Comparison of ENCODE assay signal across 13 cellular contexts in genomic region chr16:89020068-89020924, GRCh38. TPM values are rescaled to one million over a fixed set of nuclear protein-coding genes. Genes with fewer than 3 reads are reported as not detected.
DNase-seq lines count a peak whose midpoint lies in the region; ATAC-seq and TF ChIP-seq lines count a peak whose summit lies in the region.
"Had no signal": no experiment of that assay in that cellular context is flagged by ENCODE, and none has a peak within 500 bp of the region (broad histone marks: within the 10 kb centered on the region; RNA-seq: fewer than 3 reads in every experiment).

No MANE protein-coding gene starts in this region.

- H3K27me3 ChIP-seq in neural progenitor cell, result no peaks in the 10 kb centered on the region
- H3K27me3 ChIP-seq: SJCRH30 had no signal

- peaks cover 25% of the 10 kb centered on the region for H3K4me1 Mint-ChIP-seq in activated T-helper 1 cell treated with anti-CD3 and anti-CD28 coated beads, Interleukin-12 subunit alpha, Interleukin-12 subunit beta, Interleukin-2, Interleukin-4 antibody, amounts not matched to agents 30 ng/mL and 10 ng/mL and 1 ng/mL, durations not matched to agents 14 hours and 24 hours and 36 hours (ENCODE audit: low read depth)
- H3K4me1 Mint-ChIP-seq in stimulated activated memory B cell treated with anti-CD40 and anti-IgM and Interleukin-4, amounts not matched to agents 10 μg/mL and 1 μg/mL and 100 μg/mL, for 72 hours, result no peaks in the 10 kb centered on the region
- peaks cover 14% of the 10 kb centered on the region for H3K4me1 Mint-ChIP-seq in neural progenitor cell
- H3K4me1 Mint-ChIP-seq: neural crest cell had no signal

- H3K4me2 ChIP-seq in neural progenitor cell, result no peak overlapping the region

- no peaks in the 10 kb centered on the region for H3K4me1 ChIP-seq in neural progenitor cell
- H3K4me1 ChIP-seq: breast epithelium, SJCRH30 had no signal

- no peaks in the 10 kb centered on the region for H4K20me1 ChIP-seq in neural progenitor cell (ENCODE audit: low read depth)

- H3K9ac ChIP-seq in neural progenitor cell, result no peak overlapping the region

- no peak overlapping the region for H2AFZ ChIP-seq in neural progenitor cell (replicated peaks)

- H3K36me3 ChIP-seq in neural progenitor cell, result no peaks in the 10 kb centered on the region
- H3K36me3 ChIP-seq: breast epithelium, SJCRH30 had no signal

- no peaks in the 10 kb centered on the region for H3K79me2 ChIP-seq in neural progenitor cell (ENCODE audit: low read depth)

- intact Hi-C loops in activated T-helper 1 cell treated with anti-CD3 and anti-CD28 coated beads, Interleukin-12 subunit alpha, Interleukin-12 subunit beta, Interleukin-2, Interleukin-4 antibody, amounts not matched to agents 30 ng/mL and 10 ng/mL and 1 ng/mL, durations not matched to agents 14 hours and 24 hours and 36 hours (cut with micrococcal nuclease), result loop anchor here (1.0 to 10.0 kb wide), 3 partner anchors 77 to 195 kb away; partner anchors contain the start of gene ZNF778

- H3K4me3 ChIP-seq in Jurkat, Clone E6-1 (ENCODE audit: low read length), result no peak overlapping the region
- H3K4me3 ChIP-seq in neural progenitor cell, result no peak overlapping the region
- H3K4me3 ChIP-seq: breast epithelium, SJCRH30 had no signal

- peaks cover 0 to 15% of the 10 kb centered on the region in 2 donors for H3K9me3 Mint-ChIP-seq in activated naive CD4-positive, alpha-beta T cell treated with anti-CD3 and anti-CD28 coated beads, Interleukin-2, amount 50 U/mL, for 72 hours
- peaks cover 17% of the 10 kb centered on the region for H3K9me3 Mint-ChIP-seq in activated T-helper 1 cell treated with anti-CD3 and anti-CD28 coated beads, Interleukin-12 subunit alpha, Interleukin-12 subunit beta, Interleukin-2, Interleukin-4 antibody, amounts not matched to agents 30 ng/mL and 10 ng/mL and 1 ng/mL, durations not matched to agents 14 hours and 24 hours and 36 hours
- H3K9me3 Mint-ChIP-seq in stimulated activated memory B cell treated with anti-CD40 and anti-IgM and Interleukin-4, amounts not matched to agents 10 μg/mL and 1 μg/mL and 100 μg/mL, for 72 hours, result no peaks in the 10 kb centered on the region
- no peaks in the 10 kb centered on the region for H3K9me3 Mint-ChIP-seq in neural progenitor cell
- H3K9me3 Mint-ChIP-seq: neural crest cell had no signal

- peak; percentile 97 to 100 for ATAC-seq in activated naive CD4-positive, alpha-beta T cell treated with anti-CD3 and anti-CD28 coated beads, Interleukin-2, amount 50 U/mL, for 72 hours
- peak; percentile 42 for ATAC-seq in stimulated activated memory B cell treated with anti-CD40 and anti-IgM and Interleukin-4, amounts not matched to agents 10 μg/mL and 1 μg/mL and 100 μg/mL, for 72 hours
- no peak for ATAC-seq in esophagus mucosa

- no peaks in the 10 kb centered on the region for H3K9me3 ChIP-seq in neural progenitor cell (ENCODE audit: low read depth)
- H3K9me3 ChIP-seq: SJCRH30 had no signal

- peak overlapping the region in 1 of 2 donors; percentile 43 for H3K27ac Mint-ChIP-seq in activated naive CD4-positive, alpha-beta T cell treated with anti-CD3 and anti-CD28 coated beads, Interleukin-2, amount 50 U/mL, for 72 hours
- H3K27ac Mint-ChIP-seq in activated T-helper 1 cell treated with anti-CD3 and anti-CD28 coated beads, Interleukin-12 subunit alpha, Interleukin-12 subunit beta, Interleukin-2, Interleukin-4 antibody, amounts not matched to agents 30 ng/mL and 10 ng/mL and 1 ng/mL, durations not matched to agents 14 hours and 24 hours and 36 hours, result peak overlapping the region; percentile 55
- H3K27ac Mint-ChIP-seq in stimulated activated memory B cell treated with anti-CD40 and anti-IgM and Interleukin-4, amounts not matched to agents 10 μg/mL and 1 μg/mL and 100 μg/mL, for 72 hours, result no peak overlapping the region
- no peak overlapping the region for H3K27ac Mint-ChIP-seq in neural progenitor cell

- no peaks in the 10 kb centered on the region for H3K27me3 Mint-ChIP-seq in activated T-helper 1 cell treated with anti-CD3 and anti-CD28 coated beads, Interleukin-12 subunit alpha, Interleukin-12 subunit beta, Interleukin-2, Interleukin-4 antibody, amounts not matched to agents 30 ng/mL and 10 ng/mL and 1 ng/mL, durations not matched to agents 14 hours and 24 hours and 36 hours (ENCODE audit: insufficient read depth)
- H3K27me3 Mint-ChIP-seq in stimulated activated memory B cell treated with anti-CD40 and anti-IgM and Interleukin-4, amounts not matched to agents 10 μg/mL and 1 μg/mL and 100 μg/mL, for 72 hours, result peaks cover 21% of the 10 kb centered on the region
- peaks cover 13% of the 10 kb centered on the region for H3K27me3 Mint-ChIP-seq in neural progenitor cell (ENCODE audit: insufficient read depth, low read depth)

- peak; percentile 48 to 58 for DNase-seq in activated naive CD4-positive, alpha-beta T cell treated with anti-CD3 and anti-CD28 coated beads, Interleukin-2, amount 50 U/mL, for 72 hours (ENCODE audit: low spot score in 2 of 2)
- no peak for DNase-seq in activated naive CD4-positive, alpha-beta T cell treated with anti-CD3 and anti-CD28 coated beads, Interleukin-2, amount 50 U/mL, for 16 hours
- DNase-seq in Jurkat, Clone E6-1 (ENCODE audit: low read depth, low spot score), result peak; percentile 40
- DNase-seq in activated T-helper 1 cell treated with anti-CD3 and anti-CD28 coated beads, Interleukin-12 subunit alpha, Interleukin-12 subunit beta, Interleukin-2, Interleukin-4 antibody, amounts not matched to agents 30 ng/mL and 10 ng/mL and 1 ng/mL, durations not matched to agents 14 hours and 24 hours and 36 hours (ENCODE audit: low spot score), result peak; percentile 63
- DNase-seq in neural progenitor cell (ENCODE audit: low spot score), result no peak
- DNase-seq in central memory CD4-positive, alpha-beta T cell, result no peak
- DNase-seq: NCI-H2081 treated with DMSO at 0.1 percent for 48 hours, SJCRH30 had no signal

- no peak for TF ChIP-seq CTCF in neural progenitor cell (IDR thresholded peaks at IDR 0.05)

- H3K4me3 Mint-ChIP-seq in activated T-helper 1 cell treated with anti-CD3 and anti-CD28 coated beads, Interleukin-12 subunit alpha, Interleukin-12 subunit beta, Interleukin-2, Interleukin-4 antibody, amounts not matched to agents 30 ng/mL and 10 ng/mL and 1 ng/mL, durations not matched to agents 14 hours and 24 hours and 36 hours, result no peak overlapping the region
- no peak overlapping the region for H3K4me3 Mint-ChIP-seq in stimulated activated memory B cell treated with anti-CD40 and anti-IgM and Interleukin-4, amounts not matched to agents 10 μg/mL and 1 μg/mL and 100 μg/mL, for 72 hours
- no peak overlapping the region for H3K4me3 Mint-ChIP-seq in neural progenitor cell
- H3K4me3 Mint-ChIP-seq: neural crest cell had no signal

- H3K27ac ChIP-seq in neural progenitor cell, result no peak overlapping the region
- H3K27ac ChIP-seq: breast epithelium, C4-2B, SJCRH30 had no signal

- H3F3A ChIP-seq in neural progenitor cell (ENCODE audit: low read depth), result no peaks in the 10 kb centered on the region

- peaks cover 10 to 12% of the 10 kb centered on the region in 2 donors for H3K36me3 Mint-ChIP-seq in activated naive CD4-positive, alpha-beta T cell treated with anti-CD3 and anti-CD28 coated beads, Interleukin-2, amount 50 U/mL, for 72 hours
- peaks cover 4% of the 10 kb centered on the region for H3K36me3 Mint-ChIP-seq in activated T-helper 1 cell treated with anti-CD3 and anti-CD28 coated beads, Interleukin-12 subunit alpha, Interleukin-12 subunit beta, Interleukin-2, Interleukin-4 antibody, amounts not matched to agents 30 ng/mL and 10 ng/mL and 1 ng/mL, durations not matched to agents 14 hours and 24 hours and 36 hours (ENCODE audit: low read depth)
- H3K36me3 Mint-ChIP-seq in stimulated activated memory B cell treated with anti-CD40 and anti-IgM and Interleukin-4, amounts not matched to agents 10 μg/mL and 1 μg/mL and 100 μg/mL, for 72 hours, result no peaks in the 10 kb centered on the region
- H3K36me3 Mint-ChIP-seq in neural progenitor cell, result no peaks in the 10 kb centered on the region

RNA-seq across cellular contexts. Expression of gene CBFA2T3, which starts 43.3 kb away (rescaled TPM):
- total RNA-seq in activated naive CD4-positive, alpha-beta T cell treated with anti-CD3 and anti-CD28 coated beads, Interleukin-2, amount 50 U/mL, for 72 hours, result 1 to 10 TPM in 1 of 2 donors, under 1 TPM in 1; 0.76 to 1.1 TPM
- polyA plus RNA-seq in Jurkat, Clone E6-1 (2012; ENCODE audit: insufficient read depth, insufficient read length), result 33.8 TPM
- 0.05 TPM in 1 of 2 replicates, not detected in the other for total RNA-seq in activated T-helper 1 cell treated with anti-CD3 and anti-CD28 coated beads, Interleukin-12 subunit alpha, Interleukin-12 subunit beta, Interleukin-2, Interleukin-4 antibody, amounts not matched to agents 30 ng/mL and 10 ng/mL and 1 ng/mL, durations not matched to agents 14 hours and 24 hours and 36 hours
- total RNA-seq in neural progenitor cell (ENCODE audit: low replicate concordance), result 0.15 and 0.22 TPM in 2 replicates
- total RNA-seq in esophagus mucosa, result 1.1 TPM

Comparison
In these comparisons a context has a peak if more than half of its experiments do, and no peak if none do; other contexts are left out.
1. DNase-seq: peak in activated naive CD4-positive, alpha-beta T cell treated with anti-CD3 and anti-CD28 coated beads, Interleukin-2, amount 50 U/mL, for 72 hours (2 of 2), Jurkat, Clone E6-1 (single experiment) and activated T-helper 1 cell treated with anti-CD3 and anti-CD28 coated beads, Interleukin-12 subunit alpha, Interleukin-12 subunit beta, Interleukin-2, Interleukin-4 antibody, amounts not matched to agents 30 ng/mL and 10 ng/mL and 1 ng/mL, durations not matched to agents 14 hours and 24 hours and 36 hours (single experiment); none in activated naive CD4-positive, alpha-beta T cell treated with anti-CD3 and anti-CD28 coated beads, Interleukin-2, amount 50 U/mL, for 16 hours (single experiment), neural progenitor cell (single experiment) and central memory CD4-positive, alpha-beta T cell (single experiment).